In genomic region chr16:51773051-51773450, GRCh38 we compare ENCODE assay signal across 19 cellular contexts.
A peak's percentile ranks its signal among the peaks of the same experiment; 100 is the strongest.
DNase-seq lines count a peak whose midpoint lies in the region; ATAC-seq and TF ChIP-seq lines count a peak whose summit lies in the region.
"Had no signal": no experiment of that assay in that cellular context is flagged by ENCODE, and none has a peak within 500 bp of the region (broad histone marks: within the 10 kb centered on the region; RNA-seq: fewer than 3 reads in every experiment).

No MANE protein-coding gene starts in this region.

- H3K4me2 ChIP-seq in H9 (ENCODE audit: insufficient read depth, insufficient read length, low read length): peak overlapping the region; percentile 54
- no peak overlapping the region for H3K4me2 ChIP-seq in neuronal stem cell (ENCODE audit: insufficient read depth, low read length, poor library complexity, severe bottlenecking)
- H3K4me2 ChIP-seq: SK-N-SH had no signal

- H2BK15ac ChIP-seq in H9 (ENCODE audit: low read depth, low read length) (no peak overlapping the region), neuronal stem cell (ENCODE audit: low read length) (no peak overlapping the region)

- H4K20me1 ChIP-seq in H9 (ENCODE audit: control insufficient read depth, insufficient read depth, insufficient read length): no peaks in the 10 kb centered on the region

- H3K36me3 ChIP-seq in neuronal stem cell (replicated peaks in 1 of 2; ENCODE audit: control insufficient read depth in 2 of 2, insufficient read depth in 2 of 2, low read length in 2 of 2) (no peaks in the 10 kb centered on the region), right lobe of liver (no peaks in the 10 kb centered on the region)

- CTCF ChIA-PET in WTC11 (lab: Charles Lee): no interaction called here

- H4K5ac ChIP-seq in H9 (ENCODE audit: insufficient read length, low read depth, low read length): no peak overlapping the region

- H3K4me1 Mint-ChIP-seq in H9 (peaks cover 17 to 19% of the 10 kb centered on the region in 2 experiments), WTC11 (peaks cover 24% of the 10 kb centered on the region)
- H3K4me1 Mint-ChIP-seq: CD4-positive, CD25-positive, alpha-beta regulatory T cell; IgD-negative memory B cell had no signal

- no peak overlapping the region for H3K23ac ChIP-seq in H9 (ENCODE audit: insufficient read length, low read depth, low read length)
- H3K23ac ChIP-seq in neuronal stem cell (ENCODE audit: low read depth, low read length, poor library complexity): no peak overlapping the region

- H3K4ac ChIP-seq in H9 (ENCODE audit: low read depth, low read length): no peak overlapping the region
- H3K4ac ChIP-seq in neuronal stem cell (ENCODE audit: low read length): no peak overlapping the region

- no peaks in the 10 kb centered on the region for H3K9me3 Mint-ChIP-seq in H9
- H3K9me3 Mint-ChIP-seq in WTC11: no peaks in the 10 kb centered on the region
- H3K9me3 Mint-ChIP-seq: HFFc6 had no signal

- H3K79me1 ChIP-seq in H9 (ENCODE audit: insufficient read depth, low read depth, low read length, poor library complexity, severe bottlenecking) (no peaks in the 10 kb centered on the region), neuronal stem cell (ENCODE audit: low read depth, low read length) (no peaks in the 10 kb centered on the region)

- H2BK20ac ChIP-seq in H9 (ENCODE audit: low read depth, low read length, poor library complexity, severe bottlenecking): no peak overlapping the region

- H3K56ac ChIP-seq in H9 (ENCODE audit: insufficient read length, low read depth, low read length): no peak overlapping the region

- H2BK120ac ChIP-seq in H9 (ENCODE audit: low read depth, low read length, poor library complexity, severe bottlenecking): no peak overlapping the region
- H2BK120ac ChIP-seq in neuronal stem cell (ENCODE audit: low read depth, low read length): no peak overlapping the region

- no peak overlapping the region for H2BK5ac ChIP-seq in H9 (ENCODE audit: insufficient read length, low read length)
- peak overlapping the region; percentile 61 for H2BK5ac ChIP-seq in neuronal stem cell (ENCODE audit: low read length)

- no CpG with 5 or more reads among the region's 10 CpGs for WGBS in H9 (ENCODE audit: extremely low coverage, insufficient read length, low lambda C conversion rate)
- no CpG with 5 or more reads among the region's 10 CpGs for WGBS in neuronal stem cell (ENCODE audit: extremely low coverage in 2 of 2, insufficient read length in 2 of 2, insufficient replicate concordance in 1 of 2), 2 donors
- WGBS in right lobe of liver (ENCODE audit: insufficient coverage, low coverage, low lambda C conversion rate, missing lambda C conversion rate): 72% methylated on average over 10 of the region's 10 CpGs

- H3K36me3 Mint-ChIP-seq in H9 (ENCODE audit: insufficient read depth in 1 of 3, low read depth in 3 of 3) (no peaks in the 10 kb centered on the region), WTC11 (no peaks in the 10 kb centered on the region)
- H3K36me3 Mint-ChIP-seq: CD4-positive, CD25-positive, alpha-beta regulatory T cell; IgD-negative memory B cell had no signal

- H3K14ac ChIP-seq in H9 (ENCODE audit: insufficient read depth, low read length) (no peak overlapping the region), neuronal stem cell (ENCODE audit: low read length) (no peak overlapping the region)

- H3K18ac ChIP-seq in H9 (ENCODE audit: insufficient read length, low read depth, low read length) (no peak overlapping the region), neuronal stem cell (ENCODE audit: low read length) (no peak overlapping the region)

- H3K27ac Mint-ChIP-seq in H9 (peak overlapping the region in 2 of 3 experiments; percentile 32 to 45; a peak in 3 of 7 replicates), WTC11 (peak overlapping the region; percentile 12; the same call in 1 of the 2 replicates)
- H3K27ac Mint-ChIP-seq: CD4-positive, CD25-positive, alpha-beta regulatory T cell; HFFc6; IgD-negative memory B cell had no signal

- peak overlapping the region; percentile 51; the same call in 1 of the 2 replicates for H3K4me3 ChIP-seq in iPS-18c (ENCODE audit: insufficient read depth, low read depth, low read length)
- no peak overlapping the region for H3K4me3 ChIP-seq in neuronal stem cell (ENCODE audit: low read length in 2 of 2)
- no peak overlapping the region for H3K4me3 ChIP-seq in right lobe of liver

- ATAC-seq in WTC11: peak; percentile 63
- ATAC-seq in GM21619 (IDR thresholded peaks at IDR 0.05; ENCODE audit: unreplicated experiment): no peak
- ATAC-seq in HG03097 (IDR thresholded peaks at IDR 0.05; ENCODE audit: low FRiP score, unreplicated experiment): no peak
- no peak for ATAC-seq in right lobe of liver

- no peak for TF ChIP-seq POLR2A in right lobe of liver (IDR thresholded peaks at IDR 0.05)

- POLR2A ChIA-PET in WTC11 (lab: Charles Lee): no interaction called here

- H3K9ac ChIP-seq in H9 (ENCODE audit: extremely low read depth, insufficient read length, low read length): no peak overlapping the region
- no peak overlapping the region for H3K9ac ChIP-seq in neuronal stem cell (ENCODE audit: low read depth, low read length, poor library complexity)
- H3K9ac ChIP-seq: SK-N-SH had no signal

- H2BK12ac ChIP-seq in H9 (ENCODE audit: insufficient read length, low read depth, low read length) (no peak overlapping the region), neuronal stem cell (ENCODE audit: low read length) (no peak overlapping the region)

- H3T11ph ChIP-seq in H9 (ENCODE audit: low read length): no peak overlapping the region

- no peaks in the 10 kb centered on the region for H3K23me2 ChIP-seq in H9 (ENCODE audit: insufficient read length, low read depth, low read length, poor library complexity, severe bottlenecking)

- H3K27me3 ChIP-seq in H9 (ENCODE audit: insufficient read depth, low read length) (no peaks in the 10 kb centered on the region), neuronal stem cell (ENCODE audit: control insufficient read depth in 3 of 3, insufficient read depth in 3 of 3, low read depth in 1 of 3, low read length in 3 of 3) (peaks cover 0 to 2% (median 0%) of the 10 kb centered on the region in 3 experiments), right lobe of liver (no peaks in the 10 kb centered on the region)

- DNase-seq in H9: peak; percentile 58
- DNase-seq in WTC11 (ENCODE audit: low spot score): no peak
- DNase-seq in neuronal stem cell (ENCODE audit: low spot score): no peak
- no peak for DNase-seq in amygdala (lab: John Stamatoyannopoulos, UW)
- DNase-seq in right lobe of liver: no peak
- DNase-seq: CD4-positive, CD25-positive, alpha-beta regulatory T cell; COR-L47; DMS79; HFFc6; MV-4-11; NCI-H1105 treated with DMSO at 0.1 percent for 48 hours; NCI-H2081; NCI-H69; SIG-M5; SK-N-SH had no signal

- no peak overlapping the region for H3K27ac ChIP-seq in H9 (ENCODE audit: insufficient read length, low read depth, low read length)
- H3K27ac ChIP-seq in neuronal stem cell (replicated peaks; ENCODE audit: low read length): no peak overlapping the region
- H3K27ac ChIP-seq in right lobe of liver: no peak overlapping the region

- H4K8ac ChIP-seq in H9 (replicated peaks; ENCODE audit: insufficient read length, low read depth, low read length): no peak overlapping the region
- no peak overlapping the region for H4K8ac ChIP-seq in neuronal stem cell (ENCODE audit: low read depth, low read length)

- H2AFZ ChIP-seq in H9 (ENCODE audit: low read length) (peak overlapping the region; percentile 86), neuronal stem cell (ENCODE audit: low read length) (no peak overlapping the region)

- no peaks in the 10 kb centered on the region for H3K79me2 ChIP-seq in H9 (ENCODE audit: insufficient read depth, low read length)

- H2AK5ac ChIP-seq in H9 (ENCODE audit: insufficient read length, low read length): no peak overlapping the region
- no peak overlapping the region for H2AK5ac ChIP-seq in neuronal stem cell (ENCODE audit: low read depth, low read length)

- intact Hi-C loops in right lobe of liver (cut with DNase I): no loop called here

- H4K91ac ChIP-seq in H9 (ENCODE audit: insufficient read length, low read depth, low read length) (no peak overlapping the region), neuronal stem cell (ENCODE audit: low read depth, low read length, poor library complexity) (no peak overlapping the region)

- no peaks in the 10 kb centered on the region for H3K27me3 Mint-ChIP-seq in H9 (ENCODE audit: low read depth)
- no peaks in the 10 kb centered on the region for H3K27me3 Mint-ChIP-seq in WTC11 (ENCODE audit: low read depth)
- H3K27me3 Mint-ChIP-seq: CD4-positive, CD25-positive, alpha-beta regulatory T cell; IgD-negative memory B cell had no signal

- no peak for TF ChIP-seq CTCF in H9 (conservative IDR thresholded peaks at IDR 0.05)
- TF ChIP-seq CTCF in WTC11 (IDR thresholded peaks at IDR 0.05): no peak
- TF ChIP-seq CTCF in right lobe of liver (IDR thresholded peaks at IDR 0.05): no peak

- peak overlapping the region in 1 of 2 experiments; percentile 46; a peak in 2 of 5 replicates for H3K4me3 Mint-ChIP-seq in H9
- H3K4me3 Mint-ChIP-seq in WTC11: peak overlapping the region; percentile 54
- H3K4me3 Mint-ChIP-seq: CD4-positive, CD25-positive, alpha-beta regulatory T cell; HFFc6; IgD-negative memory B cell had no signal

- H3K9me3 ChIP-seq in H9 (ENCODE audit: control insufficient read depth, low read depth, low read length) (no peaks in the 10 kb centered on the region), iPS-18c (ENCODE audit: control insufficient read depth, insufficient read depth, low read length) (no peaks in the 10 kb centered on the region), neuronal stem cell (replicated peaks in 1 of 2; ENCODE audit: control insufficient read depth in 2 of 2, insufficient read depth in 1 of 2, low read depth in 1 of 2, low read length in 2 of 2) (no peaks in the 10 kb centered on the region), right lobe of liver (no peaks in the 10 kb centered on the region)
- H3K9me3 ChIP-seq: SK-N-SH had no signal

- H3K4me1 ChIP-seq in H9 (ENCODE audit: insufficient read depth, low read length) (no peaks in the 10 kb centered on the region; the same call in 1 of the 2 replicates), neuronal stem cell (ENCODE audit: control insufficient read depth in 2 of 2, insufficient read depth in 1 of 2, low read depth in 1 of 2, low read length in 2 of 2) (peaks cover 0 to 4% of the 10 kb centered on the region in 2 donors), right lobe of liver (no peaks in the 10 kb centered on the region)

TF ChIP-seq in WTC11, 78 proteins besides CTCF, POLR2A, EP300 and RAD21 (continues in another document):
- TF ChIP-seq, protein P1, sequence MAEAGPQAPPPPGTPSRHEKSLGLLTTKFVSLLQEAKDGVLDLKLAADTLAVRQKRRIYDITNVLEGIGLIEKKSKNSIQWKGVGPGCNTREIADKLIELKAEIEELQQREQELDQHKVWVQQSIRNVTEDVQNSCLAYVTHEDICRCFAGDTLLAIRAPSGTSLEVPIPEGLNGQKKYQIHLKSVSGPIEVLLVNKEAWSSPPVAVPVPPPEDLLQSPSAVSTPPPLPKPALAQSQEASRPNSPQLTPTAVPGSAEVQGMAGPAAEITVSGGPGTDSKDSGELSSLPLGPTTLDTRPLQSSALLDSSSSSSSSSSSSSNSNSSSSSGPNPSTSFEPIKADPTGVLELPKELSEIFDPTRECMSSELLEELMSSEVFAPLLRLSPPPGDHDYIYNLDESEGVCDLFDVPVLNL (CRISPR knock-in tag; IDR thresholded peaks at IDR 0.05; ENCODE audit: borderline replicate concordance, low read depth): no peak
